Comparison of ENCODE assay signal across 17 cellular contexts in the genomic region with DNA sequence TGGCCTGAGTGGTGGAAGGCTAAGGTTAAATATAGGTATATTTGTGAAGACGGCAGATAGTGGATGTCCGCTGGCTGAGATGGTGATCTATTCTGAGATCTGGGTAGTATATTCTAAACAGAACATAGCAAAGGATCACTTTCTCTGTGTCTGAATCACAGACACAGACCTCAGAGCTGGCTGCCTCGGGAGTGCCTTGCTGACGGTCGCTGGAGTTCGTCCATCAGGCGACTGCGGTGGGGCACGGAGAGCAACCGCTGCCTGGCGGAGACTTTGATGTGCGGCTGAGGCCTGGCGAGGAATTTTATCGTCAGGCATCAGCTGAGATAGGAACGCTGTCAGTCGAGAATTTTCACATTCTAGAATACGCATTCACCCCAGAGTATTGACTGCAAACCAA. TPM values are rescaled to one million over a fixed set of nuclear protein-coding genes. Genes with fewer than 3 reads are reported as not detected.
DNase-seq lines count a peak whose midpoint lies in the region; ATAC-seq and TF ChIP-seq lines count a peak whose summit lies in the region.
"Had no signal": no experiment of that assay in that cellular context is flagged by ENCODE, and none has a peak within 500 bp of the region (broad histone marks: within the 10 kb centered on the region; RNA-seq: fewer than 3 reads in every experiment).

No MANE protein-coding gene starts in this region.

- peaks cover 63% of the 10 kb centered on the region for H3K36me3 Mint-ChIP-seq in brain

- no peaks in the 10 kb centered on the region for H3K9me3 ChIP-seq in BLaER1
- H3K9me3 ChIP-seq: uterus had no signal

- H3K9me3 Mint-ChIP-seq in brain: no peaks in the 10 kb centered on the region
- H3K9me3 Mint-ChIP-seq: activated T-helper 17 cell treated with anti-CD3 and anti-CD28 coated beads, Interleukin-2, amount 50 U/mL, for 72 hours had no signal

- no peak for ATAC-seq in sciatic nerve
- ATAC-seq: activated T-helper 17 cell treated with anti-CD3 and anti-CD28 coated beads, Interleukin-2, amount 50 U/mL, for 72 hours; stimulated activated naive B cell treated with anti-CD40 and anti-IgM and Interleukin-4, amounts not matched to agents 10 μg/mL and 1 μg/mL and 100 μg/mL, for 72 hours had no signal

- H3K27ac Mint-ChIP-seq in brain: peak overlapping the region in 3 of 5 experiments; percentile 31 to 75 (median 63)
- H3K27ac Mint-ChIP-seq: activated T-helper 17 cell treated with anti-CD3 and anti-CD28 coated beads, Interleukin-2, amount 50 U/mL, for 72 hours; stimulated activated naive B cell treated with anti-CD40 and anti-IgM and Interleukin-4, amounts not matched to agents 10 μg/mL and 1 μg/mL and 100 μg/mL, for 72 hours had no signal

- peaks cover 3% of the 10 kb centered on the region for H3K27me3 Mint-ChIP-seq in brain
- H3K27me3 Mint-ChIP-seq: activated T-helper 17 cell treated with anti-CD3 and anti-CD28 coated beads, Interleukin-2, amount 50 U/mL, for 72 hours; stimulated activated naive B cell treated with anti-CD40 and anti-IgM and Interleukin-4, amounts not matched to agents 10 μg/mL and 1 μg/mL and 100 μg/mL, for 72 hours had no signal

- peaks cover 75% of the 10 kb centered on the region for H3K4me1 ChIP-seq in BLaER1
- H3K4me1 ChIP-seq: uterus had no signal

- H3K4me2 ChIP-seq in BLaER1: peak overlapping the region; percentile 80

- H3K4me3 Mint-ChIP-seq in brain: no peak overlapping the region
- H3K4me3 Mint-ChIP-seq: activated T-helper 17 cell treated with anti-CD3 and anti-CD28 coated beads, Interleukin-2, amount 50 U/mL, for 72 hours; stimulated activated naive B cell treated with anti-CD40 and anti-IgM and Interleukin-4, amounts not matched to agents 10 μg/mL and 1 μg/mL and 100 μg/mL, for 72 hours had no signal

- intact Hi-C loops in sciatic nerve (cut with DNase I): no loop called here

- no peaks in the 10 kb centered on the region for H3K27me3 ChIP-seq in BLaER1
- H3K27me3 ChIP-seq: uterus had no signal

- H3K27ac ChIP-seq in BLaER1: peak overlapping the region; percentile 45; the same call in 1 of the 2 replicates
- H3K27ac ChIP-seq: uterus, WERI-Rb-1 had no signal

- H3K4me1 Mint-ChIP-seq in brain: no peaks in the 10 kb centered on the region
- H3K4me1 Mint-ChIP-seq: activated T-helper 17 cell treated with anti-CD3 and anti-CD28 coated beads, Interleukin-2, amount 50 U/mL, for 72 hours; stimulated activated naive B cell treated with anti-CD40 and anti-IgM and Interleukin-4, amounts not matched to agents 10 μg/mL and 1 μg/mL and 100 μg/mL, for 72 hours had no signal

- H4K20me1 ChIP-seq in BLaER1: 0 out of 2 replicates have a peak, but pooled peaks cover 4% of the 10 kb centered on the region

- no peak for TF ChIP-seq CTCF in brain (conservative IDR thresholded peaks at IDR 0.05)

- DNase-seq in left kidney (ENCODE audit: low read depth, low spot score) (peak; percentile 68), sciatic nerve (ENCODE audit: low spot score) (peak; percentile 53), 8988T (no peak), activated gamma-delta T cell treated with Interleukin-2 at 50 U/mL for 16 hours (no peak), NCI-H446 (lab: John Stamatoyannopoulos, UW) (no peak)
- DNase-seq in activated naive CD4-positive, alpha-beta T cell treated with anti-CD3 and anti-CD28 coated beads, Interleukin-2, amount 50 U/mL, for 16 hours: no peak
- DNase-seq: activated CD8-positive, alpha-beta memory T cell treated with anti-CD3 and anti-CD28 coated beads for 24 hours; amniotic stem cell; NCI-H1092 treated with DMSO at 0.1 percent for 48 hours; NCI-H2171; NCI-H748 treated with DMSO at 0.1 percent for 48 hours; stimulated activated naive B cell treated with anti-CD40 and anti-IgM and Interleukin-4, amounts not matched to agents 10 μg/mL and 1 μg/mL and 100 μg/mL, for 72 hours; uterus; WERI-Rb-1 had no signal

- peak overlapping the region; percentile 36; the same call in 1 of the 2 replicates for H3K4me3 ChIP-seq in BLaER1
- H3K4me3 ChIP-seq: uterus had no signal

- H3K36me3 ChIP-seq in BLaER1: peaks cover 20% of the 10 kb centered on the region
- H3K36me3 ChIP-seq: uterus had no signal

- H3K9ac ChIP-seq in BLaER1: peak overlapping the region; percentile 40; the same call in 1 of the 2 replicates

RNA-seq across cellular contexts. Expression of gene DCUN1D2, which starts 42.9 kb away (rescaled TPM):
- polyA plus RNA-seq in brain (ENCODE audit: insufficient read depth, low read depth, low replicate concordance): 16.0 TPM
- total RNA-seq in sciatic nerve: 28.3 TPM

RNA-seq across cellular contexts. Expression of gene TFDP1, which starts 51.1 kb away (rescaled TPM):
- polyA plus RNA-seq in brain (ENCODE audit: insufficient read depth, low read depth, low replicate concordance): 216 TPM
- total RNA-seq in sciatic nerve: 36.1 TPM

Comparison
In these comparisons a context has a peak if more than half of its experiments do, and no peak if none do; other contexts are left out.
1. DNase-seq: peak in left kidney (single experiment) and sciatic nerve (single experiment); none in activated naive CD4-positive, alpha-beta T cell treated with anti-CD3 and anti-CD28 coated beads, Interleukin-2, amount 50 U/mL, for 16 hours (single experiment), 8988T (single experiment), activated gamma-delta T cell treated with Interleukin-2 at 50 U/mL for 16 hours (single experiment) and NCI-H446 (0 of 2).